23 cellular contexts compared by ENCODE assay signal in the genomic region with DNA sequence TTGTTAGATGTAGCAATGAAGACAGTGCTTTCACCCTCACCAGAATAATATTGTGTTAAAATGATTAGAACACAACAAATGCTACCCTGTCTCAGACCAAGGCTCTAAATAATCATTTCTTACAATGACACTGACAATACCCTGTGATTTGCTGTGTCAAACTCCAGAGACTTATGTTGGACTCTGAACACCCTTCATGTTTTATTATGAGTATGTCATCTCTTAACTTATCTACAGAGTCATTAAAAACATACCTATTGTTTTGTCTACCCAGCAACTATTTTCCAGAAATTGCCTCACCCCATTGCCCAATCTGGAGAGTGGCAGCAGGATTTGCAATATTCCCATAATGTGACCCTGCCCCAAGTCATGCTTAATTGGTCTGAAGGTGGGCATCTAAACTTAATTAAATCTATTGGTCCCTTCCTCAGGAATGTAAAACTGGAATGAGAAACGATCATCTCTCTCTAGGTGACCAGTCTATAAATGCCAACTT. TPM values are rescaled to one million over a fixed set of nuclear protein-coding genes. Genes with fewer than 3 reads are reported as not detected.
DNase-seq lines count a peak whose midpoint lies in the region; ATAC-seq, FAIRE-seq and TF ChIP-seq lines count a peak whose summit lies in the region.
"Had no signal": no experiment of that assay in that cellular context is flagged by ENCODE, and none has a peak within 500 bp of the region (broad histone marks: within the 10 kb centered on the region; RNA-seq: fewer than 3 reads in every experiment).

No MANE protein-coding gene starts in this region.

- H3K4me1 ChIP-seq in mammary epithelial cell (ENCODE audit: insufficient read depth, low read length) (peaks cover 25% of the 10 kb centered on the region), small intestine (ENCODE audit: control insufficient read depth in 2 of 2, insufficient read depth in 1 of 2, low read depth in 1 of 2, low read length in 1 of 2) (peaks cover 0 to 4% of the 10 kb centered on the region in 2 donors)

- H3K27me3 Mint-ChIP-seq in activated CD4-positive, alpha-beta T cell treated with anti-CD3 and anti-CD28 coated beads, Interleukin-2, amount 10 ng/mL, durations not matched to agents 24 days and 14 days, result no peaks in the 10 kb centered on the region

- no peak overlapping the region for H3K4me2 ChIP-seq in mammary epithelial cell (ENCODE audit: insufficient read depth, low read depth, low read length)
- H3K4me2 ChIP-seq: GM23338, PC-9 had no signal

- H3K9me3 ChIP-seq in mammary epithelial cell (replicated peaks; ENCODE audit: insufficient read depth, low read length) (no peaks in the 10 kb centered on the region), small intestine (ENCODE audit: control insufficient read depth, low read depth) (no peaks in the 10 kb centered on the region)
- H3K9me3 ChIP-seq: MG63 had no signal

- no peak overlapping the region for H3K9ac ChIP-seq in mammary epithelial cell (ENCODE audit: insufficient read depth, low read length)

- H2AFZ ChIP-seq in mammary epithelial cell (ENCODE audit: low read depth, low read length), result peak overlapping the region; percentile 13
- H2AFZ ChIP-seq: PC-9 had no signal

- peak overlapping the region; percentile 46 for H3K27ac Mint-ChIP-seq in activated CD4-positive, alpha-beta T cell treated with anti-CD3 and anti-CD28 coated beads, Interleukin-2, amount 10 ng/mL, durations not matched to agents 24 days and 14 days
- H3K27ac Mint-ChIP-seq: GM23338 had no signal

- H3K9me3 Mint-ChIP-seq in activated CD4-positive, alpha-beta T cell treated with anti-CD3 and anti-CD28 coated beads, Interleukin-2, amount 10 ng/mL, durations not matched to agents 24 days and 14 days, result peaks cover 33% of the 10 kb centered on the region

- no peak for ATAC-seq in HG02763 (IDR thresholded peaks at IDR 0.05; ENCODE audit: unreplicated experiment)
- ATAC-seq: GM23338, HCT116 had no signal

- H3K27me3 ChIP-seq in mammary epithelial cell (ENCODE audit: insufficient read depth, low read length) (no peaks in the 10 kb centered on the region), small intestine (ENCODE audit: control insufficient read depth in 2 of 2, insufficient read depth in 2 of 2, low read length in 2 of 2) (no peaks in the 10 kb centered on the region)
- H3K27me3 ChIP-seq: MG63 had no signal

- H3K4me1 Mint-ChIP-seq in activated CD4-positive, alpha-beta T cell treated with anti-CD3 and anti-CD28 coated beads, Interleukin-2, amount 10 ng/mL, durations not matched to agents 24 days and 14 days, result peaks cover 66% of the 10 kb centered on the region
- H3K4me1 Mint-ChIP-seq: GM23338 had no signal

- 57% methylated on average over 1 of the region's 1 CpG for WGBS in mammary epithelial cell (ENCODE audit: low coverage, missing lambda C conversion rate)
- 17 to 50% (median 35%) methylated on average over 1 of the region's 1 CpG for WGBS in small intestine, 3 donors

- H3K4me3 ChIP-seq in mammary epithelial cell (replicated peaks in 1 of 3; ENCODE audit: insufficient read depth in 1 of 3, low read depth in 2 of 3, low read length in 3 of 3) (no peak overlapping the region), small intestine (ENCODE audit: low read depth in 1 of 2, low read length in 2 of 2) (no peak overlapping the region)
- H3K4me3 ChIP-seq: GM23338, MG63, PC-9 had no signal

- TF ChIP-seq CTCF in mammary epithelial cell (conservative IDR thresholded peaks at IDR 0.05 in 1 of 2, IDR thresholded peaks at IDR 0.05 in 1 of 2; ENCODE audit: extremely low read depth in 1 of 2, insufficient read depth in 1 of 2, low read depth in 1 of 2, low read length in 2 of 2), result no peak

- no peak for DNase-seq in activated CD4-positive, alpha-beta T cell treated with anti-CD3 and anti-CD28 coated beads, Interleukin-2, amount 10 ng/mL, durations not matched to agents 24 days and 14 days
- DNase-seq in activated CD4-positive, alpha-beta T cell treated with anti-CD3 and anti-CD28 coated beads, Interleukin-2, amount 50 U/mL, for 48 hours, result no peak
- no peak for DNase-seq in GM12891 (ENCODE audit: insufficient read length, low spot score)
- DNase-seq in mammary epithelial cell, result no peak
- peak; percentile 86 for DNase-seq in small intestine
- DNase-seq in AG08396 (ENCODE audit: low spot score), result no peak
- DNase-seq in NCI-H2227 (lab: John Stamatoyannopoulos, UW; ENCODE audit: unreplicated experiment), result no peak
- DNase-seq: C1 segment of cervical spinal cord, DMS 273 treated with DMSO at 0.1 percent for 48 hours, GF-D8, KBM-7, MG63, NCI-H1092, NCI-H146, NCI-H2081 treated with DMSO at 0.1 percent for 48 hours, NCI-H510A treated with DMSO at 0.1 percent for 48 hours, NCI-H82, PC-9 had no signal

- no peak for TF ChIP-seq POLR2A in GM12891 (IDR thresholded peaks at IDR 0.05; ENCODE audit: low read depth, low read length)

- dilution Hi-C loops in mammary epithelial cell (cut with HindIII; ENCODE audit: low sequenced_read_pairs), result no loop called here

- no TSS peak for BruUV-seq in mammary epithelial cell (replicated peaks; lab: Mats Ljungman, UMichigan)

- no peak overlapping the region for H3K27ac ChIP-seq in mammary epithelial cell (ENCODE audit: insufficient read depth, low read depth, low read length)
- no peak overlapping the region for H3K27ac ChIP-seq in small intestine (ENCODE audit: low read depth in 1 of 2, low read length in 1 of 2)
- H3K27ac ChIP-seq: HL-60, PC-9 had no signal

- H3K36me3 ChIP-seq in mammary epithelial cell (ENCODE audit: insufficient read depth, low read length), result no peaks in the 10 kb centered on the region
- H3K36me3 ChIP-seq in small intestine (ENCODE audit: control insufficient read depth in 2 of 2, insufficient read depth in 2 of 2, low read length in 2 of 2), result no peaks in the 10 kb centered on the region
- H3K36me3 ChIP-seq: MG63 had no signal

- H3K4me3 Mint-ChIP-seq in activated CD4-positive, alpha-beta T cell treated with anti-CD3 and anti-CD28 coated beads, Interleukin-2, amount 10 ng/mL, durations not matched to agents 24 days and 14 days, result no peak overlapping the region
- H3K4me3 Mint-ChIP-seq: GM23338 had no signal

- intact Hi-C loops in activated CD4-positive, alpha-beta T cell treated with anti-CD3 and anti-CD28 coated beads, Interleukin-2, amount 10 ng/mL, durations not matched to agents 24 days and 14 days (cut with micrococcal nuclease), result no loop called here
- intact Hi-C loops in mammary epithelial cell (cut with micrococcal nuclease), result no loop called here

- H4K20me1 ChIP-seq in mammary epithelial cell (ENCODE audit: insufficient read depth, low read length), result no peaks in the 10 kb centered on the region

- peaks cover 33% of the 10 kb centered on the region for H3K36me3 Mint-ChIP-seq in activated CD4-positive, alpha-beta T cell treated with anti-CD3 and anti-CD28 coated beads, Interleukin-2, amount 10 ng/mL, durations not matched to agents 24 days and 14 days (ENCODE audit: low read depth)

- FAIRE-seq in GM12891 (lab: Jason Lieb, UNC), result peak; percentile 23
- FAIRE-seq in small intestine (lab: Jason Lieb, UNC), result no peak
- FAIRE-seq: HTR-8/SVneo had no signal

- CTCF ChIA-PET in mammary epithelial cell (lab: Charles Lee; ENCODE audit: low non-redundant PET), result no interaction called here

- in situ Hi-C loops in mammary epithelial cell (cut with MboI; ENCODE audit: low sequenced_read_pairs in 2 of 2), result no loop called here

- H3K79me2 ChIP-seq in mammary epithelial cell (ENCODE audit: insufficient read depth, low read length), result no peaks in the 10 kb centered on the region

TF ChIP-seq in GM12891, 5 proteins besides CTCF, POLR2A, EP300 and RAD21:
- no peak for TF ChIP-seq POU2F2 (IDR thresholded peaks at IDR 0.05; ENCODE audit: low read depth, low read length)
- no peak for TF ChIP-seq POLR2AphosphoS5 (IDR thresholded peaks at IDR 0.05; ENCODE audit: low read depth, low read length)
- TF ChIP-seq SPI1 (IDR thresholded peaks at IDR 0.05; ENCODE audit: low read depth, low read length), result no peak
- no peak for TF ChIP-seq PAX5 (IDR thresholded peaks at IDR 0.05; ENCODE audit: insufficient read depth, low read length, severe bottlenecking)
- TF ChIP-seq TAF1 (IDR thresholded peaks at IDR 0.05; ENCODE audit: low read depth, low read length), result no peak

RNA-seq across cellular contexts. Expression of gene KIF2A, which starts 23.0 kb away (rescaled TPM):
- total RNA-seq in activated CD4-positive, alpha-beta T cell treated with anti-CD3 and anti-CD28 coated beads, Interleukin-2, amount 10 ng/mL, durations not matched to agents 24 days and 14 days, result 238 and 244 TPM in 2 replicates
- polyA plus RNA-seq in GM12891 (2012; ENCODE audit: low read depth, missing spikeins), result 43.8 TPM
- total RNA-seq in mammary epithelial cell, result 10 to 100 TPM; 35.2 to 56.5 TPM
- polyA plus RNA-seq in mammary epithelial cell (23.4 TPM), small intestine (10 to 100 TPM; 10.8 to 13.7 (median 12.1) TPM)
- polyA minus RNA-seq in mammary epithelial cell, result 49.3 TPM
